8 cellular contexts compared by ENCODE assay signal in the genomic region with DNA sequence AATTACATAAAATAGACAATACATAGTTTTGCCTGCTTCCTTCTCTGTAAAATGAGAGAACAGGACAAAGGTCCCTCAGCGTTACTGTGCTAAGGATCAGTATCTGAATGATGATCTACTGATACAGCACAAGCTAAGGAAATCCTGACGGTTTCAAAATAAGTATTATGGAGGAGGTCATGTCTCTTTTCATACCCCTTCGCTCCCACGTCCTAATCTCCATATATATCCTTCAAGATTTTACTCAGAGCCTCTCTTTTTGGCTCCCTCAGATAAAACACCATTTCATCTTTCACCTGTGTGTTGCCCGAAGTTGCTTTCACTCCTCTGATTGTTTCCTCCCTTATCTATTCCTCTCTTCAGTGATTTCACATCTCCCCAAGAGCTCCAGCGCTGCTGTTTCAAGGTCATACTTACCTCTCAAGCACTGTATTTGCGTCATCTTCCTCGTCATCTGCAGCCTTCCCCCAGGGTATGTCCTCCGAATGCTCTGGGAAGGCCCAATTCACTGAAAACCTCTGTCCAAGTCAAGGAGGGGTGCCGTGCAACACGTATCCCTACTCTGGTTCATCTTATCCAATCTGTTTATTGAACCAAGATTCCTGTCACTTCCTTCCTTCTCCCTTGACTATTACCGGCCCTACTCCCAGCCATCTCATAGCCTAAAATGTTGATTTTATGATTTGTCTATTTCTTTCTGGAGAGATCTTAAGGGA. TPM values are rescaled to one million over a fixed set of nuclear protein-coding genes. Genes with fewer than 3 reads are reported as not detected.
DNase-seq lines count a peak whose midpoint lies in the region; ATAC-seq and TF ChIP-seq lines count a peak whose summit lies in the region.

No MANE protein-coding gene starts in this region.

- ATAC-seq in activated naive CD4-positive, alpha-beta T cell treated with anti-CD3 and anti-CD28 coated beads, Interleukin-2, amount 50 U/mL, for 72 hours = no peak
- ATAC-seq in left lung = peak; percentile 1
- ATAC-seq in HG03097 (IDR thresholded peaks at IDR 0.05; ENCODE audit: low FRiP score, unreplicated experiment) = no peak
- no peak for ATAC-seq in GM18909 (IDR thresholded peaks at IDR 0.05; ENCODE audit: poor library complexity, unreplicated experiment)

- H3K9ac ChIP-seq in subcutaneous abdominal adipose tissue (ENCODE audit: low read length in 5 of 5) = peak overlapping the region in 4 of 5 donors; percentile 8 to 99 (median 86)

- H3K9me3 ChIP-seq in left lung (no peaks in the 10 kb centered on the region), subcutaneous abdominal adipose tissue (ENCODE audit: control insufficient read depth in 5 of 5, low read length in 5 of 5) (no peaks in the 10 kb centered on the region)

- intact Hi-C loops in left lung (cut with DNase I) = no loop called here

- H3K4me3 ChIP-seq in left lung = peak overlapping the region in 1 of 2 donors; percentile 97
- H3K4me3 ChIP-seq in subcutaneous abdominal adipose tissue (ENCODE audit: low read depth in 1 of 5, low read length in 5 of 5) = peak overlapping the region; percentile 36 to 84 (median 43)

- H3K36me3 Mint-ChIP-seq in activated naive CD4-positive, alpha-beta T cell treated with anti-CD3 and anti-CD28 coated beads, Interleukin-2, amount 50 U/mL, for 72 hours = peaks cover 21 to 26% of the 10 kb centered on the region in 2 donors

- H3K36me3 ChIP-seq in left lung = peaks cover 0 to 54% of the 10 kb centered on the region in 2 donors
- peaks cover 7 to 44% (median 30%) of the 10 kb centered on the region in 5 donors for H3K36me3 ChIP-seq in subcutaneous abdominal adipose tissue (ENCODE audit: control insufficient read depth in 5 of 5, insufficient read depth in 5 of 5, low read length in 5 of 5)

- peaks cover 29 to 46% of the 10 kb centered on the region in 2 donors for H3K4me1 ChIP-seq in left lung
- peaks cover 2 to 42% (median 38%) of the 10 kb centered on the region in 5 donors for H3K4me1 ChIP-seq in subcutaneous abdominal adipose tissue (ENCODE audit: control insufficient read depth in 5 of 5, insufficient read depth in 5 of 5, low read length in 5 of 5)

- DNase-seq in NCI-H510A treated with DMSO at 0.1 percent for 48 hours (lab: John Stamatoyannopoulos, UW) (peak; percentile 27), NCI-H510A (lab: John Stamatoyannopoulos, UW) (no peak), left lung (no peak), NCI-H146 treated with DMSO at 0.1 percent for 48 hours (lab: John Stamatoyannopoulos, UW; ENCODE audit: unreplicated experiment) (no peak)
- DNase-seq in activated naive CD4-positive, alpha-beta T cell treated with anti-CD3 and anti-CD28 coated beads, Interleukin-2, amount 50 U/mL, for 72 hours (ENCODE audit: low spot score in 2 of 2) = peak in 1 of 2 donors; percentile 5

- H3K27ac ChIP-seq in left lung (peak overlapping the region; percentile 92), subcutaneous abdominal adipose tissue (ENCODE audit: low read depth, low read length) (peak overlapping the region; percentile 82)

- no peaks in the 10 kb centered on the region for H3K9me3 Mint-ChIP-seq in activated naive CD4-positive, alpha-beta T cell treated with anti-CD3 and anti-CD28 coated beads, Interleukin-2, amount 50 U/mL, for 72 hours

- peak overlapping the region; percentile 65 to 95 for H3K27ac Mint-ChIP-seq in activated naive CD4-positive, alpha-beta T cell treated with anti-CD3 and anti-CD28 coated beads, Interleukin-2, amount 50 U/mL, for 72 hours

- H3K27me3 ChIP-seq in left lung (no peaks in the 10 kb centered on the region), subcutaneous abdominal adipose tissue (ENCODE audit: control insufficient read depth in 5 of 5, insufficient read depth in 4 of 5, low read length in 5 of 5) (no peaks in the 10 kb centered on the region)

- no peak for TF ChIP-seq CTCF in left lung (IDR thresholded peaks at IDR 0.05)

RNA-seq across cellular contexts. Expression of a gene that starts 1.2 kb away (rescaled TPM):
- 100 to 1,000 TPM; 155 to 156 TPM for total RNA-seq in activated naive CD4-positive, alpha-beta T cell treated with anti-CD3 and anti-CD28 coated beads, Interleukin-2, amount 50 U/mL, for 72 hours
- 100 to 1,000 TPM; 139 to 184 TPM for total RNA-seq in left lung

RNA-seq across cellular contexts. Expression of a gene that starts 15.5 kb away (rescaled TPM):
- total RNA-seq in activated naive CD4-positive, alpha-beta T cell treated with anti-CD3 and anti-CD28 coated beads, Interleukin-2, amount 50 U/mL, for 72 hours = 10 to 100 TPM; 43.5 to 46.2 TPM
- total RNA-seq in left lung = 10 to 100 TPM; 57.3 to 58.1 TPM

RNA-seq across cellular contexts. Expression of a gene that starts 15.8 kb away (rescaled TPM):
- total RNA-seq in activated naive CD4-positive, alpha-beta T cell treated with anti-CD3 and anti-CD28 coated beads, Interleukin-2, amount 50 U/mL, for 72 hours = 10 to 100 TPM; 70.0 to 91.8 TPM
- total RNA-seq in left lung = 10 to 100 TPM; 55.1 to 57.7 TPM

RNA-seq across cellular contexts. Expression of a gene that starts 32.2 kb away (rescaled TPM):
- 10 to 100 TPM; 29.7 to 32.2 TPM for total RNA-seq in activated naive CD4-positive, alpha-beta T cell treated with anti-CD3 and anti-CD28 coated beads, Interleukin-2, amount 50 U/mL, for 72 hours
- total RNA-seq in left lung = 10 to 100 TPM in 1 of 2 donors, 1 to 10 TPM in 1; 8.4 to 10.0 TPM

RNA-seq across cellular contexts. Expression of a gene that starts 47.4 kb away (rescaled TPM):
- total RNA-seq in activated naive CD4-positive, alpha-beta T cell treated with anti-CD3 and anti-CD28 coated beads, Interleukin-2, amount 50 U/mL, for 72 hours = 100 to 1,000 TPM; 150 to 326 TPM
- total RNA-seq in left lung = 10 to 100 TPM in 1 of 2 donors, 1 to 10 TPM in 1; 9.5 to 15.2 TPM
